Comparison of ENCODE assay signal across 8 cellular contexts in genomic region chr5:112921031-112921832, GRCh38. TPM values are rescaled to one million over a fixed set of nuclear protein-coding genes. Genes with fewer than 3 reads are reported as not detected.
DNase-seq lines count a peak whose midpoint lies in the region; ATAC-seq and TF ChIP-seq lines count a peak whose summit lies in the region.

No MANE protein-coding gene starts in this region.

- H3K4me1 ChIP-seq in HUES6 (ENCODE audit: control insufficient read depth, insufficient read depth, low read length) = peaks cover 5% of the 10 kb centered on the region; the same call in 1 of the 2 replicates
- peaks cover 77 to 84% of the 10 kb centered on the region in 2 experiments for H3K4me1 ChIP-seq in neutrophil (ENCODE audit: control insufficient read depth in 1 of 2, insufficient read depth in 1 of 2, low read depth in 1 of 2, low read length in 1 of 2)
- H3K4me1 ChIP-seq in tibial nerve = peaks cover 0 to 63% (median 31%) of the 10 kb centered on the region in 4 donors

- TF ChIP-seq CTCF in neutrophil (IDR thresholded peaks at IDR 0.05) (no peak), tibial nerve (IDR thresholded peaks at IDR 0.05) (peak in 1 of 5 experiments; percentile 9)

- H3K4me1 Mint-ChIP-seq in activated naive CD4-positive, alpha-beta T cell treated with anti-CD3 and anti-CD28 coated beads, Interleukin-2, amount 50 U/mL, for 24 hours = peaks cover 70% of the 10 kb centered on the region

- peaks cover 33% of the 10 kb centered on the region for H3K36me3 ChIP-seq in HUES6 (ENCODE audit: control insufficient read depth, insufficient read depth, low read length)
- H3K36me3 ChIP-seq in neutrophil = peaks cover 23% of the 10 kb centered on the region
- peaks cover 0 to 29% (median 0%) of the 10 kb centered on the region in 3 donors for H3K36me3 ChIP-seq in tibial nerve

- no peaks in the 10 kb centered on the region for H3K9me3 Mint-ChIP-seq in activated naive CD4-positive, alpha-beta T cell treated with anti-CD3 and anti-CD28 coated beads, Interleukin-2, amount 50 U/mL, for 24 hours

- peaks cover 4% of the 10 kb centered on the region for H3K36me3 Mint-ChIP-seq in activated naive CD4-positive, alpha-beta T cell treated with anti-CD3 and anti-CD28 coated beads, Interleukin-2, amount 50 U/mL, for 24 hours

- H3K4me3 ChIP-seq in HUES6 (ENCODE audit: low read depth, low read length) (peak overlapping the region; percentile 98), neutrophil (ENCODE audit: low read depth in 1 of 2, low read length in 1 of 2) (peak overlapping the region; percentile 93 to 97), tibial nerve (peak overlapping the region; percentile 76 to 99 (median 93))

- H3K27me3 ChIP-seq in HUES6 (ENCODE audit: control insufficient read depth, insufficient read depth, low read length) (peaks cover 13% of the 10 kb centered on the region; the same call in 1 of the 2 replicates), neutrophil (no peaks in the 10 kb centered on the region), tibial nerve (no peaks in the 10 kb centered on the region)

- H3K27ac ChIP-seq in HUES6 (ENCODE audit: low read depth, low read length) (peak overlapping the region; percentile 69; the same call in 1 of the 2 replicates), neutrophil (peak overlapping the region; percentile 94), tibial nerve (peak overlapping the region; percentile 77 to 99 (median 94))

- 0% methylated on average over 34 to 39 of the region's 68 CpGs for WGBS in tibial nerve, 2 donors

- peak overlapping the region; percentile 36 for H3K27ac Mint-ChIP-seq in activated naive CD4-positive, alpha-beta T cell treated with anti-CD3 and anti-CD28 coated beads, Interleukin-2, amount 50 U/mL, for 24 hours

- TF ChIP-seq EP300 in tibial nerve (IDR thresholded peaks at IDR 0.05) = peak in 1 of 2 donors; percentile 6

- TF ChIP-seq POLR2A in Raji (IDR thresholded peaks at IDR 0.05; ENCODE audit: insufficient read depth, low read depth, low read length) = peak; percentile 31; the same call in 1 of the 2 replicates
- peak in 1 of 2 donors; percentile 7 for TF ChIP-seq POLR2A in tibial nerve (IDR thresholded peaks at IDR 0.05)

- H3K4me3 Mint-ChIP-seq in activated naive CD4-positive, alpha-beta T cell treated with anti-CD3 and anti-CD28 coated beads, Interleukin-2, amount 50 U/mL, for 24 hours = peak overlapping the region; percentile 96

- peak overlapping the region; percentile 98 for H3K9ac ChIP-seq in HUES6 (ENCODE audit: low read length)

- H3K9me3 ChIP-seq in HUES6 (ENCODE audit: control insufficient read depth, insufficient read depth, low read depth, low read length) (no peaks in the 10 kb centered on the region), neutrophil (no peaks in the 10 kb centered on the region), tibial nerve (no peaks in the 10 kb centered on the region)

- ATAC-seq in GM21528 (IDR thresholded peaks at IDR 0.05; ENCODE audit: low FRiP score, unreplicated experiment) = peak; percentile 34

- H3K27me3 Mint-ChIP-seq in activated naive CD4-positive, alpha-beta T cell treated with anti-CD3 and anti-CD28 coated beads, Interleukin-2, amount 50 U/mL, for 24 hours = no peaks in the 10 kb centered on the region

- DNase-seq in DMS53 treated with DMSO at 0.1 percent for 48 hours (lab: John Stamatoyannopoulos, UW; ENCODE audit: unreplicated experiment) (peak; percentile 46), globus pallidus (ENCODE audit: low spot score) (peak; percentile 70), tibial nerve (ENCODE audit: low spot score in 2 of 2) (peak; percentile 23 to 31)

RNA-seq across cellular contexts. Expression of gene REEP5, which starts 0.8 kb away (rescaled TPM):
- 100 to 1,000 TPM in 1 of 4 donors, 10 to 100 TPM in 3; 81.9 to 101 (median 94.6) TPM for total RNA-seq in tibial nerve

RNA-seq across cellular contexts. Expression of gene DCP2, which starts 55.4 kb away (rescaled TPM):
- 10 to 100 TPM; 26.7 to 35.3 (median 29.8) TPM for total RNA-seq in tibial nerve

Comparison
In these comparisons a context has a peak if more than half of its experiments do, and no peak if none do; other contexts are left out.
1. Peak in every context shown above with its lines: DNase-seq, ATAC-seq, H3K4me3 ChIP-seq and H3K27ac ChIP-seq.